In genomic region chr20:38748097-38748862, GRCh38 we compare ENCODE assay signal across 1 cellular context.
TF ChIP-seq lines count a peak whose summit lies in the region.

TSS of gene ACTR5 (plus strand) at chr20:38748460. CDS start at chr20:38748479, 19 bp downstream.

TF ChIP-seq in HepG2, 621 proteins besides CTCF, POLR2A, EP300 and RAD21 (continued from another document and continues in another):
- TF ChIP-seq, protein P1, sequence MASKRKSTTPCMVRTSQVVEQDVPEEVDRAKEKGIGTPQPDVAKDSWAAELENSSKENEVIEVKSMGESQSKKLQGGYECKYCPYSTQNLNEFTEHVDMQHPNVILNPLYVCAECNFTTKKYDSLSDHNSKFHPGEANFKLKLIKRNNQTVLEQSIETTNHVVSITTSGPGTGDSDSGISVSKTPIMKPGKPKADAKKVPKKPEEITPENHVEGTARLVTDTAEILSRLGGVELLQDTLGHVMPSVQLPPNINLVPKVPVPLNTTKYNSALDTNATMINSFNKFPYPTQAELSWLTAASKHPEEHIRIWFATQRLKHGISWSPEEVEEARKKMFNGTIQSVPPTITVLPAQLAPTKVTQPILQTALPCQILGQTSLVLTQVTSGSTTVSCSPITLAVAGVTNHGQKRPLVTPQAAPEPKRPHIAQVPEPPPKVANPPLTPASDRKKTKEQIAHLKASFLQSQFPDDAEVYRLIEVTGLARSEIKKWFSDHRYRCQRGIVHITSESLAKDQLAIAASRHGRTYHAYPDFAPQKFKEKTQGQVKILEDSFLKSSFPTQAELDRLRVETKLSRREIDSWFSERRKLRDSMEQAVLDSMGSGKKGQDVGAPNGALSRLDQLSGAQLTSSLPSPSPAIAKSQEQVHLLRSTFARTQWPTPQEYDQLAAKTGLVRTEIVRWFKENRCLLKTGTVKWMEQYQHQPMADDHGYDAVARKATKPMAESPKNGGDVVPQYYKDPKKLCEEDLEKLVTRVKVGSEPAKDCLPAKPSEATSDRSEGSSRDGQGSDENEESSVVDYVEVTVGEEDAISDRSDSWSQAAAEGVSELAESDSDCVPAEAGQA (IDR thresholded peaks at IDR 0.05; ENCODE audit: low read depth), result peak; percentile 96
- TF ChIP-seq, protein P1 (CRISPR knock-in tag; IDR thresholded peaks at IDR 0.05; ENCODE audit: borderline replicate concordance), result 0 out of 2 replicates have a peak, but pooled peaks have one; percentile 60
- TF ChIP-seq ZNF720 (CRISPR knock-in tag; IDR thresholded peaks at IDR 0.05) (no peak), ZNF142 (CRISPR knock-in tag; IDR thresholded peaks at IDR 0.05) (peak; percentile 94), SKIL (CRISPR knock-in tag; IDR thresholded peaks at IDR 0.05; ENCODE audit: borderline replicate concordance) (no peak; the same call in 1 of the 2 replicates), ZNF143 (CRISPR knock-in tag; IDR thresholded peaks at IDR 0.05) (peak; percentile 64; the same call in 1 of the 2 replicates), ZNF256 (CRISPR knock-in tag; conservative IDR thresholded peaks at IDR 0.05) (peak; percentile 88; the same call in 1 of the 2 replicates), ZBTB42 (CRISPR knock-in tag; IDR thresholded peaks at IDR 0.05) (0 out of 2 replicates have a peak, but pooled peaks have one; percentile 54), FOXP4 (CRISPR knock-in tag; IDR thresholded peaks at IDR 0.05) (peak; percentile 74), THAP9 (CRISPR knock-in tag; IDR thresholded peaks at IDR 0.05; ENCODE audit: borderline replicate concordance) (peak; percentile 59), ZNF503 (CRISPR knock-in tag; IDR thresholded peaks at IDR 0.05) (peak; percentile 78), PTBP1 (IDR thresholded peaks at IDR 0.05; ENCODE audit: low read depth, low read length, poor library complexity, severe bottlenecking) (no peak), ISX (CRISPR knock-in tag; conservative IDR thresholded peaks at IDR 0.05) (peak; percentile 98; the same call in 1 of the 2 replicates), MAFF (IDR thresholded peaks at IDR 0.05; ENCODE audit: low read depth, low read length) (no peak), NPAS2 (CRISPR knock-in tag; IDR thresholded peaks at IDR 0.05; ENCODE audit: borderline replicate concordance) (no peak), MLX (CRISPR knock-in tag; IDR thresholded peaks at IDR 0.05) (peak; percentile 72; the same call in 1 of the 2 replicates), HNRNPLL (IDR thresholded peaks at IDR 0.05; ENCODE audit: low read depth, low read length, poor library complexity, severe bottlenecking) (peak; percentile 88), KDM6A (CRISPR knock-in tag; IDR thresholded peaks at IDR 0.05; ENCODE audit: low read depth) (peak; percentile 14; the same call in 1 of the 2 replicates), GPN1 (CRISPR knock-in tag; IDR thresholded peaks at IDR 0.05; ENCODE audit: borderline replicate concordance) (peak; percentile 40; the same call in 1 of the 2 replicates)
- TF ChIP-seq, protein P2, sequence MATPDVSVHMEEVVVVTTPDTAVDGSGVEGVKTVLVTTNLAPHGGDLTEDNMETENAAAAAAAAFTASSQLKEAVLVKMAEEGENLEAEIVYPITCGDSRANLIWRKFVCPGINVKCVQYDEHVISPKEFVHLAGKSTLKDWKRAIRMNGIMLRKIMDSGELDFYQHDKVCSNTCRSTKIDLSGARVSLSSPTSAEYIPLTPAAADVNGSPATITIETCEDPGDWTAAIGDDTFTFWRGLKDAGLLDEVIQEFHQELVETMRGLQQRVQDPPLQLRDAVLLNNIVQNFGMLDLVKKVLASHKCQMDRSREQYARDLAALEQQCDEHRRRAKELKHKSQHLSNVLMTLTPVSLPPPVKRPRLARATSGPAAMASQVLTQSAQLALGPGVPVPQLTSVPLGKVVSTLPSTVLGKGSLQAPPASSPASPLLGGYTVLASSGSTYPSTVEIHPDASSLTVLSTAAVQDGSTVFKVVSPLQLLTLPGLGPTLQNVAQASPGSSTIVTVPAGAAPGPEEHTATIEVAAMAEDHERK (CRISPR knock-in tag; IDR thresholded peaks at IDR 0.05; ENCODE audit: low read depth), result peak; percentile 91
- TF ChIP-seq, protein P3, sequence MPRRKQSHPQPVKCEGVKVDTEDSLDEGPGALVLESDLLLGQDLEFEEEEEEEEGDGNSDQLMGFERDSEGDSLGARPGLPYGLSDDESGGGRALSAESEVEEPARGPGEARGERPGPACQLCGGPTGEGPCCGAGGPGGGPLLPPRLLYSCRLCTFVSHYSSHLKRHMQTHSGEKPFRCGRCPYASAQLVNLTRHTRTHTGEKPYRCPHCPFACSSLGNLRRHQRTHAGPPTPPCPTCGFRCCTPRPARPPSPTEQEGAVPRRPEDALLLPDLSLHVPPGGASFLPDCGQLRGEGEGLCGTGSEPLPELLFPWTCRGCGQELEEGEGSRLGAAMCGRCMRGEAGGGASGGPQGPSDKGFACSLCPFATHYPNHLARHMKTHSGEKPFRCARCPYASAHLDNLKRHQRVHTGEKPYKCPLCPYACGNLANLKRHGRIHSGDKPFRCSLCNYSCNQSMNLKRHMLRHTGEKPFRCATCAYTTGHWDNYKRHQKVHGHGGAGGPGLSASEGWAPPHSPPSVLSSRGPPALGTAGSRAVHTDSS (CRISPR knock-in tag; conservative IDR thresholded peaks at IDR 0.05), result peak; percentile 98; the same call in 1 of the 2 replicates
